ENCODE assay signal across 17 cellular contexts in genomic region chr3:29486917-29487316, GRCh38.
"Had no signal": no experiment of that assay in that cellular context is flagged by ENCODE, and none has a peak within 500 bp of the region (broad histone marks: within the 10 kb centered on the region; RNA-seq: fewer than 3 reads in every experiment).

No MANE protein-coding gene starts in this region.

- H3K4me2 ChIP-seq: neural progenitor cell had no signal

- DNase-seq: effector CD8-positive, alpha-beta T cell; gastrocnemius medialis; heart right ventricle; hypothalamus; nucleus accumbens; ovary; right cardiac atrium; small intestine; stimulated activated CD4-positive, alpha-beta T cell treated with anti-CD3 and anti-CD28 coated beads, Interleukin-12 subunit alpha, Interleukin-12 subunit beta, amount 100 ng/mL, for 4 hours; stimulated activated naive CD4-positive, alpha-beta T cell; stomach; substantia nigra had no signal

- FAIRE-seq: islet of Langerhans, small intestine had no signal

- H3K9me3 ChIP-seq: gastrocnemius medialis, heart right ventricle, ovary, stomach, thoracic aorta had no signal

- H3K27ac ChIP-seq: coronary artery, gastrocnemius medialis, neural progenitor cell, ovary, stomach had no signal

- H3K4me1 ChIP-seq: neural progenitor cell had no signal

- H3K36me3 ChIP-seq: gastrocnemius medialis, neural progenitor cell, ovary, stomach, thoracic aorta had no signal

- H3K4me3 ChIP-seq: coronary artery, gastrocnemius medialis, heart right ventricle, neural progenitor cell, ovary, stomach, thoracic aorta had no signal

- H3K27me3 ChIP-seq: gastrocnemius medialis, heart right ventricle, neural progenitor cell, ovary, stomach had no signal

- H3K9ac ChIP-seq: neural progenitor cell had no signal

- H2AFZ ChIP-seq: neural progenitor cell had no signal

- ATAC-seq: natural killer cell treated with Interleukin-12 subunit alpha and Interleukin-12 subunit beta and Interleukin-15 and Interleukin-18, amount 100 ng/mL, for 72 hours had no signal
